Comparison of ENCODE assay signal across 9 cellular contexts in genomic region chr6:133099573-133099972, GRCh38.
DNase-seq lines count a peak whose midpoint lies in the region; ATAC-seq and TF ChIP-seq lines count a peak whose summit lies in the region.
"Had no signal": no experiment of that assay in that cellular context is flagged by ENCODE, and none has a peak within 500 bp of the region (broad histone marks: within the 10 kb centered on the region; RNA-seq: fewer than 3 reads in every experiment).

No MANE protein-coding gene starts in this region.

- H3K79me2 ChIP-seq in ACC112 (ENCODE audit: control insufficient read depth, insufficient read depth, low read length, unreplicated experiment) = no peaks in the 10 kb centered on the region
- no peaks in the 10 kb centered on the region for H3K79me2 ChIP-seq in OCI-LY7 (ENCODE audit: insufficient read depth, low read depth, low read length)

- POLR2A ChIA-PET in OCI-LY7 (lab: Charles Lee) = interaction anchor here (1.0 kb wide), 1 partner anchor 747 kb away, joined by 3 read pairs; no protein-coding TSS in a partner anchor

- H3K4me3 ChIP-seq in ACC112 (ENCODE audit: low read depth, low read length) (no peak overlapping the region; the same call in 1 of the 2 replicates), OCI-LY7 (ENCODE audit: low read depth, low read length, poor library complexity, severe bottlenecking) (no peak overlapping the region)

- ATAC-seq in esophagus mucosa = no peak
- no peak for ATAC-seq in GM19452 (IDR thresholded peaks at IDR 0.05; ENCODE audit: unreplicated experiment)
- ATAC-seq in GM18498 (IDR thresholded peaks at IDR 0.05; ENCODE audit: unreplicated experiment) = no peak
- ATAC-seq: stimulated activated memory B cell treated with anti-CD40 and anti-IgM and Interleukin-4, amounts not matched to agents 10 μg/mL and 1 μg/mL and 100 μg/mL, for 72 hours had no signal

- DNase-seq in HS-27A (ENCODE audit: low read depth) (peak; percentile 5), amniotic stem cell (lab: John Stamatoyannopoulos, UW) (peak; percentile 44), iPS DF 19.7 (ENCODE audit: low read depth, low spot score) (peak; percentile 23), OCI-LY7 (ENCODE audit: low spot score) (no peak)

- no peak for TF ChIP-seq CTCF in OCI-LY7 (conservative IDR thresholded peaks at IDR 0.05; ENCODE audit: low read length)

- no peaks in the 10 kb centered on the region for H3K9me2 ChIP-seq in OCI-LY7 (ENCODE audit: insufficient read depth, low read length)

- H4K20me1 ChIP-seq in OCI-LY7 (ENCODE audit: insufficient read depth, low read length) = no peaks in the 10 kb centered on the region

- no peaks in the 10 kb centered on the region for H3K9me3 ChIP-seq in OCI-LY7 (ENCODE audit: low read length)

- H3K27me3 ChIP-seq in ACC112 (ENCODE audit: insufficient read depth, low read length) = no peaks in the 10 kb centered on the region

- H2AFZ ChIP-seq in ACC112 (ENCODE audit: low read length, unreplicated experiment) = no peak overlapping the region
- no peak overlapping the region for H2AFZ ChIP-seq in OCI-LY7 (ENCODE audit: low read length)

- H3K27ac ChIP-seq in ACC112 (ENCODE audit: low read depth, low read length) = peak overlapping the region; percentile 76
- no peak overlapping the region for H3K27ac ChIP-seq in OCI-LY7 (ENCODE audit: low read depth, low read length, poor library complexity, severe bottlenecking)

- H3K4me1 ChIP-seq in ACC112 (ENCODE audit: control insufficient read depth, insufficient read depth, low read length, unreplicated experiment) (peaks cover 20% of the 10 kb centered on the region), OCI-LY7 (ENCODE audit: insufficient read depth, low read length, poor library complexity, severe bottlenecking) (no peaks in the 10 kb centered on the region)

- H3K36me3 ChIP-seq in ACC112 (ENCODE audit: insufficient read depth, low read length) (no peaks in the 10 kb centered on the region), OCI-LY7 (ENCODE audit: insufficient read depth, low read length) (no peaks in the 10 kb centered on the region)

- intact Hi-C loops in OCI-LY7 (cut with micrococcal nuclease; ENCODE audit: unreplicated experiment) = no loop called here

- H3K4me2 ChIP-seq in OCI-LY7 (ENCODE audit: low read length) = no peak overlapping the region

- BruUV-seq in OCI-LY7 (replicated peaks; lab: Mats Ljungman, UMichigan) = no TSS peak

- CTCF ChIA-PET in OCI-LY7 (lab: Charles Lee; ENCODE audit: unreplicated experiment) = no interaction called here
